12 cellular contexts compared by ENCODE assay signal in genomic region chr10:89346264-89346971, GRCh38. TPM values are rescaled to one million over a fixed set of nuclear protein-coding genes. Genes with fewer than 3 reads are reported as not detected.
A peak's percentile ranks its signal among the peaks of the same experiment; 100 is the strongest.
DNase-seq lines count a peak whose midpoint lies in the region; ATAC-seq, FAIRE-seq and TF ChIP-seq lines count a peak whose summit lies in the region.
"Had no signal": no experiment of that assay in that cellular context is flagged by ENCODE, and none has a peak within 500 bp of the region (broad histone marks: within the 10 kb centered on the region; RNA-seq: fewer than 3 reads in every experiment).

No MANE protein-coding gene starts in this region.

- H2BK12ac ChIP-seq in H1 (ENCODE audit: low read depth, low read length): no peak overlapping the region

- H3K27ac ChIP-seq in ACC112 (ENCODE audit: low read depth, low read length): peak overlapping the region; percentile 60
- peak overlapping the region; percentile 41; the same call in 1 of the 2 replicates for H3K27ac ChIP-seq in H1 (ENCODE audit: low read depth, low read length)
- peak overlapping the region; percentile 52 to 99 (median 96) for H3K27ac ChIP-seq in right lobe of liver

- no peak overlapping the region for H3K56ac ChIP-seq in H1 (replicated peaks; ENCODE audit: insufficient read length, low read depth, low read length)

- H3K9me3 ChIP-seq in H1 (ENCODE audit: insufficient read depth in 2 of 2, low read depth in 1 of 2, low read length in 1 of 2) (no peaks in the 10 kb centered on the region), right lobe of liver (no peaks in the 10 kb centered on the region)

- no peak overlapping the region for H2AK5ac ChIP-seq in H1 (ENCODE audit: low read depth, low read length)

- peaks cover 6% of the 10 kb centered on the region for H3K36me3 Mint-ChIP-seq in T-cell
- H3K36me3 Mint-ChIP-seq: CD4-positive, CD25-positive, alpha-beta regulatory T cell had no signal

- TF ChIP-seq CTCF in H1 (IDR thresholded peaks at IDR 0.05; ENCODE audit: control extremely low read depth in 1 of 3, insufficient read depth in 1 of 3, low read depth in 1 of 3, low read length in 3 of 3): no peak
- no peak for TF ChIP-seq CTCF in right lobe of liver (IDR thresholded peaks at IDR 0.05)
- no peak for TF ChIP-seq CTCF in D721Med (IDR thresholded peaks at IDR 0.05; ENCODE audit: insufficient read depth, missing control alignments)

- H3K4me2 ChIP-seq in H1 (ENCODE audit: insufficient read depth in 1 of 2, low read depth in 2 of 2, low read length in 2 of 2): 0 out of 4 replicates have a peak overlapping the region, but pooled peaks of 1 of the 2 experiments have one; percentile 5

- WGBS in H1 (ENCODE audit: extremely low coverage in 1 of 2, insufficient coverage in 1 of 2, insufficient read length in 1 of 2, insufficient replicate concordance in 2 of 2, low coverage in 1 of 2, low lambda C conversion rate in 2 of 2, missing lambda C conversion rate in 1 of 2), 2 experiments: 66% methylated on average over 3 of the region's 3 CpGs; no CpG with 5 or more reads in 1 of the 2 experiments
- 18% methylated on average over 3 of the region's 3 CpGs for WGBS in right lobe of liver (ENCODE audit: insufficient coverage, low coverage, low lambda C conversion rate, missing lambda C conversion rate)

- no peak overlapping the region for H4K5ac ChIP-seq in H1 (ENCODE audit: insufficient read length, low read depth, low read length)

- no peak overlapping the region for H2BK15ac ChIP-seq in H1 (ENCODE audit: low read length)

- H3K4ac ChIP-seq in H1 (replicated peaks; ENCODE audit: insufficient read length, low read depth, low read length): no peak overlapping the region

- H4K20me1 ChIP-seq in H1 (replicated peaks in 1 of 2; ENCODE audit: control insufficient read depth in 1 of 2, insufficient read depth in 2 of 2, low read length in 2 of 2): no peaks in the 10 kb centered on the region

- CTCF ChIA-PET in H1 (lab: Charles Lee; ENCODE audit: partially characterized antibody) (interaction anchor here (0.9 to 3.8 kb wide), 6 partner anchors 18 to 84 kb away, joined by 3 to 21 read pairs (median 4); partner anchors contain the start of gene IFIT2), T-cell (lab: Charles Lee) (interaction anchor here in 1 of 2 donors (0.9 kb wide), 1 partner anchor 183 kb away, joined by 3 read pairs; no protein-coding TSS in a partner anchor)

- H3K14ac ChIP-seq in H1 (ENCODE audit: insufficient read length): no peak overlapping the region

- H3K23ac ChIP-seq in H1 (ENCODE audit: insufficient read length): no peak overlapping the region

- POLR2A ChIA-PET in H1 (lab: Charles Lee; ENCODE audit: partially characterized antibody) (interaction anchor here (0.9 to 1.5 kb wide), 5 partner anchors 9 to 75 kb away, joined by 3 to 5 read pairs (median 3); partner anchors contain the start of gene IFIT3), T-cell (lab: Charles Lee) (no interaction called here)

- H2AFZ ChIP-seq in ACC112 (ENCODE audit: low read length, unreplicated experiment) (no peak overlapping the region), H1 (ENCODE audit: low read length) (peak overlapping the region; percentile 46; the same call in 1 of the 2 replicates)

- H3K79me2 ChIP-seq in ACC112 (ENCODE audit: control insufficient read depth, insufficient read depth, low read length, unreplicated experiment) (no peaks in the 10 kb centered on the region), H1 (ENCODE audit: control insufficient read depth in 1 of 2, insufficient read depth in 2 of 2, low read length in 2 of 2) (no peaks in the 10 kb centered on the region)

- no peak overlapping the region for H4K8ac ChIP-seq in H1 (ENCODE audit: extremely low read depth, insufficient read depth, low read length)

- H3K36me3 ChIP-seq in ACC112 (ENCODE audit: insufficient read depth, low read length) (peaks cover 3% of the 10 kb centered on the region; the same call in 1 of the 2 replicates), H1 (ENCODE audit: control insufficient read depth in 2 of 4, insufficient read depth in 4 of 4, low read length in 3 of 4) (no peaks in the 10 kb centered on the region), right lobe of liver (no peaks in the 10 kb centered on the region)

- H3K79me1 ChIP-seq in H1 (ENCODE audit: low read depth, low read length): no peaks in the 10 kb centered on the region

- no peak overlapping the region for H3K27ac Mint-ChIP-seq in T-cell

- H3K9ac ChIP-seq in H1 (replicated peaks in 1 of 4; ENCODE audit: extremely low read depth in 1 of 4, low read depth in 3 of 4, low read length in 3 of 4): no peak overlapping the region

- H3K4me1 ChIP-seq in ACC112 (ENCODE audit: control insufficient read depth, insufficient read depth, low read length, unreplicated experiment): peaks cover 47% of the 10 kb centered on the region
- H3K4me1 ChIP-seq in H1 (replicated peaks in 1 of 4; ENCODE audit: control insufficient read depth in 3 of 4, insufficient read depth in 4 of 4, low read length in 3 of 4): peaks cover 7 to 26% (median 17%) of the 10 kb centered on the region in 4 experiments; a peak in 6 of 7 replicates
- H3K4me1 ChIP-seq in right lobe of liver: peaks cover 0 to 61% (median 31%) of the 10 kb centered on the region in 4 donors

- H3K18ac ChIP-seq in H1 (ENCODE audit: extremely low read depth, low read length): no peak overlapping the region

- H3K23me2 ChIP-seq in H1 (ENCODE audit: low read depth, low read length): no peaks in the 10 kb centered on the region

- no peak overlapping the region for H2BK20ac ChIP-seq in H1 (ENCODE audit: low read length)

- intact Hi-C loops in right lobe of liver (cut with DNase I): no loop called here

- H2BK5ac ChIP-seq in H1 (ENCODE audit: low read depth, low read length): peak overlapping the region; percentile 18; the same call in 1 of the 2 replicates

- no peaks in the 10 kb centered on the region for H3K27me3 Mint-ChIP-seq in T-cell
- H3K27me3 Mint-ChIP-seq: CD4-positive, CD25-positive, alpha-beta regulatory T cell had no signal

- H3K4me3 ChIP-seq in ACC112 (ENCODE audit: low read depth, low read length): peak overlapping the region; percentile 4; the same call in 1 of the 2 replicates
- no peak overlapping the region for H3K4me3 ChIP-seq in H1 (ENCODE audit: extremely low read depth in 1 of 4, insufficient read depth in 2 of 4, low read depth in 3 of 4, low read length in 4 of 4)
- H3K4me3 ChIP-seq in right lobe of liver: no peak overlapping the region

- peak; percentile 35 to 58 (median 44) for ATAC-seq in right lobe of liver
- no peak for ATAC-seq in HG03135 (IDR thresholded peaks at IDR 0.05; ENCODE audit: unreplicated experiment)
- ATAC-seq in T-cell (replicated peaks in 1 of 4): no peak

- peaks cover 5 to 22% (median 10%) of the 10 kb centered on the region in 3 donors for H3K4me1 Mint-ChIP-seq in T-cell

- DNase-seq in LHCN-M2 (ENCODE audit: low read depth) (peak; percentile 57), H1 (ENCODE audit: low read depth in 1 of 2, low spot score in 2 of 2) (no peak), right lobe of liver (no peak), D721Med (ENCODE audit: insufficient read length, low spot score) (no peak), T-cell (no peak), SW480 (ENCODE audit: low spot score) (no peak)
- DNase-seq: CD4-positive, CD25-positive, alpha-beta regulatory T cell; hypothalamus; nucleus accumbens had no signal

- FAIRE-seq in H1 (lab: Jason Lieb, UNC) (peak; percentile 7), D721Med (lab: Jason Lieb, UNC) (no peak)

- TF ChIP-seq RAD21 in H1 (IDR thresholded peaks at IDR 0.05 in 1 of 2, conservative IDR thresholded peaks at IDR 0.05 in 1 of 2; ENCODE audit: low read depth in 2 of 2, low read length in 2 of 2): no peak

- H3K4me3 Mint-ChIP-seq in T-cell: no peak overlapping the region
- H3K4me3 Mint-ChIP-seq: CD4-positive, CD25-positive, alpha-beta regulatory T cell had no signal

- TF ChIP-seq EP300 in H1 (IDR thresholded peaks at IDR 0.05; ENCODE audit: borderline replicate concordance in 1 of 2, low read depth in 2 of 2, low read length in 2 of 2): no peak

- H3K27me3 ChIP-seq in ACC112 (ENCODE audit: insufficient read depth, low read length) (no peaks in the 10 kb centered on the region), H1 (replicated peaks in 1 of 4; ENCODE audit: control insufficient read depth in 3 of 4, extremely low read depth in 1 of 4, insufficient read depth in 3 of 4, low read length in 3 of 4) (no peaks in the 10 kb centered on the region), right lobe of liver (no peaks in the 10 kb centered on the region)

- no peaks in the 10 kb centered on the region for H3K9me3 Mint-ChIP-seq in T-cell
- H3K9me3 Mint-ChIP-seq: CD4-positive, CD25-positive, alpha-beta regulatory T cell had no signal

- no peak for TF ChIP-seq POLR2A in H1 (IDR thresholded peaks at IDR 0.05; ENCODE audit: control extremely low read depth in 1 of 2, low read depth in 2 of 2, low read length in 2 of 2)
- TF ChIP-seq POLR2A in right lobe of liver (IDR thresholded peaks at IDR 0.05): no peak

- H2BK120ac ChIP-seq in H1 (replicated peaks; ENCODE audit: low read depth, low read length): no peak overlapping the region

- no peak overlapping the region for H4K91ac ChIP-seq in H1 (replicated peaks; ENCODE audit: insufficient read length, low read length)

RNA-seq across cellular contexts. Expression of gene IFIT3, which starts 18.6 kb away (rescaled TPM):
- total RNA-seq in LHCN-M2 (2014; rRNA removed) (15.6 and 32.0 TPM in 2 replicates), right lobe of liver (10 to 100 TPM in 4 of 6 experiments, 1 to 10 TPM in 2; 7.5 to 17.9 (median 11.5) TPM), T-cell (1 to 10 TPM; 2.3 to 4.4 (median 3.9) TPM)
- polyA plus RNA-seq in LHCN-M2 (2012): 7.3 TPM
- total RNA-seq in H1 (2021; fragmentation: NEBNext Ultra II Directional; extraction: Animal tissue kit (Norgen Biotek cat#: 25700)): 0.57 and 0.84 TPM in 2 replicates
- polyA plus RNA-seq in H1 (2011; rRNA removed): 0.05 and 0.12 TPM in 2 replicates
- polyA plus RNA-seq in H1 (2011; cell fraction: cytosol; rRNA removed): 0.22 TPM
- 0.04 TPM for polyA plus RNA-seq in H1 (2011; cell fraction: nucleus; rRNA removed)
- polyA plus RNA-seq in H1 (2012, experiment 1 of 2): 0.35 to 0.46 TPM (median 0.40 TPM) in 4 replicates
- not detected for polyA plus RNA-seq in H1 (2012, experiment 2 of 2)
- polyA plus RNA-seq in H1 (2013, experiment 1 of 2): 0.67 TPM
- 0.72 TPM for polyA plus RNA-seq in H1 (2013, experiment 2 of 2)
- polyA minus RNA-seq in H1 (2011; rRNA and poly(A)+ RNA removed): 0.06 and 0.24 TPM in 2 replicates
- polyA minus RNA-seq in H1 (2011; cell fraction: cytosol; rRNA and poly(A)+ RNA removed): not detected
- not detected for polyA minus RNA-seq in H1 (2011; cell fraction: nucleus; rRNA and poly(A)+ RNA removed)

RNA-seq across cellular contexts. Expression of gene IFIT1B, which starts 31.4 kb away (rescaled TPM):
- not detected in 2 replicates for total RNA-seq in LHCN-M2 (2014; rRNA removed)
- polyA plus RNA-seq in LHCN-M2 (2012): not detected
- total RNA-seq in H1 (2021; fragmentation: NEBNext Ultra II Directional; extraction: Animal tissue kit (Norgen Biotek cat#: 25700)): not detected in 2 replicates
- not detected in 2 replicates for polyA plus RNA-seq in H1 (2011; rRNA removed)
- not detected for polyA plus RNA-seq in H1 (2011; cell fraction: cytosol; rRNA removed)
- polyA plus RNA-seq in H1 (2011; cell fraction: nucleus; rRNA removed): not detected
- polyA plus RNA-seq in H1 (2012, experiment 1 of 2): not detected in 4 replicates
- not detected for polyA plus RNA-seq in H1 (2012, experiment 2 of 2)
- polyA plus RNA-seq in H1 (2013, experiment 1 of 2): not detected
- polyA plus RNA-seq in H1 (2013, experiment 2 of 2): not detected
- polyA minus RNA-seq in H1 (2011; rRNA and poly(A)+ RNA removed): not detected in 2 replicates
- not detected for polyA minus RNA-seq in H1 (2011; cell fraction: cytosol; rRNA and poly(A)+ RNA removed)
- polyA minus RNA-seq in H1 (2011; cell fraction: nucleus; rRNA and poly(A)+ RNA removed): not detected
- 1 to 10 TPM in 1 of 6 experiments, not detected in 5; 1.2 TPM for total RNA-seq in right lobe of liver
- total RNA-seq in T-cell: not detected
- total RNA-seq: CD4-positive, CD25-positive, alpha-beta regulatory T cell; RPMI7951 had no signal

RNA-seq across cellular contexts. Expression of gene IFIT2, which starts 44.6 kb away (rescaled TPM):
- total RNA-seq in LHCN-M2 (2014; rRNA removed): 3.9 and 9.0 TPM in 2 replicates
- 1.6 TPM for polyA plus RNA-seq in LHCN-M2 (2012)
- total RNA-seq in H1 (2021; fragmentation: NEBNext Ultra II Directional; extraction: Animal tissue kit (Norgen Biotek cat#: 25700)): 0.35 and 0.40 TPM in 2 replicates
- polyA plus RNA-seq in H1 (2011; rRNA removed): 0.03 TPM in 1 of 2 replicates, not detected in the other
- polyA plus RNA-seq in H1 (2011; cell fraction: cytosol; rRNA removed): 0.04 TPM
- 0.03 TPM for polyA plus RNA-seq in H1 (2011; cell fraction: nucleus; rRNA removed)
- 0.08 to 0.22 TPM (median 0.11 TPM) in 4 replicates for polyA plus RNA-seq in H1 (2012, experiment 1 of 2)
- not detected for polyA plus RNA-seq in H1 (2012, experiment 2 of 2)
- polyA plus RNA-seq in H1 (2013, experiment 1 of 2): 0.14 TPM
- 0.11 TPM for polyA plus RNA-seq in H1 (2013, experiment 2 of 2)
- not detected in 2 replicates for polyA minus RNA-seq in H1 (2011; rRNA and poly(A)+ RNA removed)
- not detected for polyA minus RNA-seq in H1 (2011; cell fraction: cytosol; rRNA and poly(A)+ RNA removed)
- not detected for polyA minus RNA-seq in H1 (2011; cell fraction: nucleus; rRNA and poly(A)+ RNA removed)
- total RNA-seq in right lobe of liver: 10 to 100 TPM in 3 of 6 experiments, 1 to 10 TPM in 3; 4.7 to 12.4 (median 9.8) TPM
- 10 to 100 TPM in 1 of 5 donors, 1 to 10 TPM in 4; 6.4 to 13.9 (median 6.8) TPM for total RNA-seq in T-cell

RNA-seq across cellular contexts. Expression of gene IFIT1, which starts 46.0 kb away (rescaled TPM):
- total RNA-seq in LHCN-M2 (2014; rRNA removed) (33.3 and 70.9 TPM in 2 replicates), right lobe of liver (10 to 100 TPM in 3 of 6 experiments, 1 to 10 TPM in 3; 3.6 to 12.9 (median 10.0) TPM), T-cell (1 to 10 TPM; 1.7 to 5.5 (median 3.0) TPM)
- 7.0 TPM for polyA plus RNA-seq in LHCN-M2 (2012)
- 1.5 and 1.8 TPM in 2 replicates for total RNA-seq in H1 (2021; fragmentation: NEBNext Ultra II Directional; extraction: Animal tissue kit (Norgen Biotek cat#: 25700))
- polyA plus RNA-seq in H1 (2011; rRNA removed): 0.36 and 0.94 TPM in 2 replicates
- polyA plus RNA-seq in H1 (2011; cell fraction: cytosol; rRNA removed): 1.3 TPM
- 0.40 TPM for polyA plus RNA-seq in H1 (2011; cell fraction: nucleus; rRNA removed)
- 1.6 to 2.0 TPM (median 1.6 TPM) in 4 replicates for polyA plus RNA-seq in H1 (2012, experiment 1 of 2)
- polyA plus RNA-seq in H1 (2012, experiment 2 of 2): 0.07 TPM
- 2.2 TPM for polyA plus RNA-seq in H1 (2013, experiment 1 of 2)
- polyA plus RNA-seq in H1 (2013, experiment 2 of 2): 2.2 TPM
- polyA minus RNA-seq in H1 (2011; rRNA and poly(A)+ RNA removed): 0.50 and 0.98 TPM in 2 replicates
- polyA minus RNA-seq in H1 (2011; cell fraction: cytosol; rRNA and poly(A)+ RNA removed): 1.5 TPM
- polyA minus RNA-seq in H1 (2011; cell fraction: nucleus; rRNA and poly(A)+ RNA removed): 0.20 TPM

Comparison
In these comparisons a context has a peak if more than half of its experiments do, and no peak if none do; other contexts are left out.
1. H3K27ac ChIP-seq: peak in every context shown above with its lines; median percentile 96 in right lobe of liver; 60 in ACC112; 41 in H1.
2. ATAC-seq: peak in right lobe of liver (4 of 4); none in HG03135 (single experiment) and T-cell (0 of 4).